ENCODE assay signal across 1 cellular context in the genomic region with DNA sequence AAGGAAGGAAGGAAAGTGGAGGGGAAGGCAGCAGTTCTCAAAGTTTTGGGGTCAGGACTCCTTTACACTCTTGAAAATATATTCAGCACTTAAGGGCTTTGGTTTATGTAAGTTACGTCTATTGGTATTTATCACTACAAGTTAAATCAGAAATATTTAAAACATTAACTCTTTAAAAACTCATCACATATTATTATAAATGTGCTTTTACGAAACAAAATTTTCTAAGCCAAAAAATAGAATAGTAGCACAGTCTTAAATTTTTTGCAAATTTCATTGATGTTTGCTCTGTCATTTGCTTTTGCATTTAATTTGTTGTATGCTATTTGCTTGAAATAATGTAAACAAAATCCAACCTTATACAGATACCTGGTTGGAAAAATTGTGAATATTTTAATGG.
TF ChIP-seq lines count a peak whose summit lies in the region.

No MANE protein-coding gene starts in this region.

TF ChIP-seq in K562, 482 proteins besides CTCF, POLR2A, EP300 and RAD21:
- no peak for TF ChIP-seq NR4A1 (CRISPR knock-in tag; IDR thresholded peaks at IDR 0.05)
- TF ChIP-seq NR4A1 (tag; IDR thresholded peaks at IDR 0.05): no peak
- no peak for TF ChIP-seq SNRNP70 (optimal IDR thresholded peaks at IDR 0.05; ENCODE audit: low read depth, low read length)
- TF ChIP-seq CREB3L1 (IDR thresholded peaks at IDR 0.05; ENCODE audit: borderline replicate concordance, low read depth): no peak
- no peak for TF ChIP-seq MIER1 (IDR thresholded peaks at IDR 0.05; ENCODE audit: low read depth)
- no peak for TF ChIP-seq SMARCA5 (IDR thresholded peaks at IDR 0.05)
- no peak for TF ChIP-seq FOXM1 (IDR thresholded peaks at IDR 0.05; ENCODE audit: low read depth)
- no peak for TF ChIP-seq FOXM1 (CRISPR knock-in tag; IDR thresholded peaks at IDR 0.05; ENCODE audit: low read depth)
- TF ChIP-seq ZSCAN32 (CRISPR knock-in tag; IDR thresholded peaks at IDR 0.05): no peak
- TF ChIP-seq ZNF277 (CRISPR knock-in tag; IDR thresholded peaks at IDR 0.05; ENCODE audit: borderline replicate concordance): peak; percentile 93
- no peak for TF ChIP-seq SMARCB1 (IDR thresholded peaks at IDR 0.05; ENCODE audit: insufficient read length, low read depth)
- TF ChIP-seq ZNF436 (CRISPR knock-in tag; IDR thresholded peaks at IDR 0.05): no peak
- TF ChIP-seq ATF2 (CRISPR knock-in tag; IDR thresholded peaks at IDR 0.05): no peak
- peak; percentile 69; the same call in 1 of the 2 replicates for TF ChIP-seq SLC30A9 (CRISPR knock-in tag; IDR thresholded peaks at IDR 0.05)
- no peak for TF ChIP-seq DPF2 (IDR thresholded peaks at IDR 0.05)
- TF ChIP-seq ZNF239 (CRISPR knock-in tag; IDR thresholded peaks at IDR 0.05): no peak
- TF ChIP-seq NR1H2 (CRISPR knock-in tag; IDR thresholded peaks at IDR 0.05): no peak
- TF ChIP-seq, protein P1, sequence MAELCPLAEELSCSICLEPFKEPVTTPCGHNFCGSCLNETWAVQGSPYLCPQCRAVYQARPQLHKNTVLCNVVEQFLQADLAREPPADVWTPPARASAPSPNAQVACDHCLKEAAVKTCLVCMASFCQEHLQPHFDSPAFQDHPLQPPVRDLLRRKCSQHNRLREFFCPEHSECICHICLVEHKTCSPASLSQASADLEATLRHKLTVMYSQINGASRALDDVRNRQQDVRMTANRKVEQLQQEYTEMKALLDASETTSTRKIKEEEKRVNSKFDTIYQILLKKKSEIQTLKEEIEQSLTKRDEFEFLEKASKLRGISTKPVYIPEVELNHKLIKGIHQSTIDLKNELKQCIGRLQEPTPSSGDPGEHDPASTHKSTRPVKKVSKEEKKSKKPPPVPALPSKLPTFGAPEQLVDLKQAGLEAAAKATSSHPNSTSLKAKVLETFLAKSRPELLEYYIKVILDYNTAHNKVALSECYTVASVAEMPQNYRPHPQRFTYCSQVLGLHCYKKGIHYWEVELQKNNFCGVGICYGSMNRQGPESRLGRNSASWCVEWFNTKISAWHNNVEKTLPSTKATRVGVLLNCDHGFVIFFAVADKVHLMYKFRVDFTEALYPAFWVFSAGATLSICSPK (IDR thresholded peaks at IDR 0.05; ENCODE audit: borderline replicate concordance): no peak
- no peak for TF ChIP-seq MNT (conservative IDR thresholded peaks at IDR 0.05)
- TF ChIP-seq ZNF347 (CRISPR knock-in tag; IDR thresholded peaks at IDR 0.05; ENCODE audit: low read depth): no peak
- TF ChIP-seq HOMEZ (CRISPR knock-in tag; IDR thresholded peaks at IDR 0.05): 0 out of 2 replicates have a peak, but pooled peaks have one; percentile 51
- 0 out of 2 replicates have a peak, but pooled peaks have one; percentile 51 for TF ChIP-seq NFIX (CRISPR knock-in tag; IDR thresholded peaks at IDR 0.05; ENCODE audit: low read depth)
- TF ChIP-seq CHD1 (IDR thresholded peaks at IDR 0.05; ENCODE audit: low read length): no peak
- TF ChIP-seq POLR2AphosphoS2 (IDR thresholded peaks at IDR 0.05; ENCODE audit: low read length): no peak
- no peak for TF ChIP-seq RFX1 (IDR thresholded peaks at IDR 0.05)
- no peak for TF ChIP-seq E2F3 (CRISPR knock-in tag; IDR thresholded peaks at IDR 0.05)
- TF ChIP-seq, protein P2, sequence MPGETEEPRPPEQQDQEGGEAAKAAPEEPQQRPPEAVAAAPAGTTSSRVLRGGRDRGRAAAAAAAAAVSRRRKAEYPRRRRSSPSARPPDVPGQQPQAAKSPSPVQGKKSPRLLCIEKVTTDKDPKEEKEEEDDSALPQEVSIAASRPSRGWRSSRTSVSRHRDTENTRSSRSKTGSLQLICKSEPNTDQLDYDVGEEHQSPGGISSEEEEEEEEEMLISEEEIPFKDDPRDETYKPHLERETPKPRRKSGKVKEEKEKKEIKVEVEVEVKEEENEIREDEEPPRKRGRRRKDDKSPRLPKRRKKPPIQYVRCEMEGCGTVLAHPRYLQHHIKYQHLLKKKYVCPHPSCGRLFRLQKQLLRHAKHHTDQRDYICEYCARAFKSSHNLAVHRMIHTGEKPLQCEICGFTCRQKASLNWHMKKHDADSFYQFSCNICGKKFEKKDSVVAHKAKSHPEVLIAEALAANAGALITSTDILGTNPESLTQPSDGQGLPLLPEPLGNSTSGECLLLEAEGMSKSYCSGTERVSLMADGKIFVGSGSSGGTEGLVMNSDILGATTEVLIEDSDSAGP (CRISPR knock-in tag; IDR thresholded peaks at IDR 0.05): no peak
- 0 out of 2 replicates have a peak, but pooled peaks have one; percentile 18 for TF ChIP-seq PPARD (CRISPR knock-in tag; IDR thresholded peaks at IDR 0.05)
- TF ChIP-seq, protein P3, sequence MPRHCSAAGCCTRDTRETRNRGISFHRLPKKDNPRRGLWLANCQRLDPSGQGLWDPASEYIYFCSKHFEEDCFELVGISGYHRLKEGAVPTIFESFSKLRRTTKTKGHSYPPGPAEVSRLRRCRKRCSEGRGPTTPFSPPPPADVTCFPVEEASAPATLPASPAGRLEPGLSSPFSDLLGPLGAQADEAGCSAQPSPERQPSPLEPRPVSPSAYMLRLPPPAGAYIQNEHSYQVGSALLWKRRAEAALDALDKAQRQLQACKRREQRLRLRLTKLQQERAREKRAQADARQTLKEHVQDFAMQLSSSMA (CRISPR knock-in tag; IDR thresholded peaks at IDR 0.05): no peak
- TF ChIP-seq NCOA2 (IDR thresholded peaks at IDR 0.05; ENCODE audit: partially characterized antibody in 2 of 2): no peak
